Comparison of ENCODE assay signal across 1 cellular context in the genomic region with DNA sequence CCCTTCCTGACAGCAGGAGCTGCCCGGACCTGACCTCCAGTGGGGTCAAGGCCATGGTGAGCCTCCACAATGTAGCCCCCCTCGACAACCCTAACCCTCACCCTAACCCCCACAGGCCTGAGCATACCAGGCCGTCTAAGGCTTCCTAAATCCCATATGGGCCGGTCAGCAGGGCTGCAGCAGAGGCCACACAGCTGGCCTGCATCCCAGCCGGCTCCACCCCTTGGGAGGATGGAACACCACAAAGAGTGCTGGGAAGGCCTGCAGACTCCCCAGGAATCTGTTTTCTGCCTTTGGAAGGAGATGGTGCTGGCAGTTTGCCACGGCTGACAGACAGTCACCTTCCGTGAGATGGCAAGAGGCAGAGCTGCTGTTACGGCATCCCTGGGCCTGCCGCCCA.
TF ChIP-seq lines count a peak whose summit lies in the region.

No MANE protein-coding gene starts in this region.

TF ChIP-seq in SK-N-SH, 30 proteins besides CTCF, POLR2A, EP300 and RAD21 (continued from another document):
- peak; percentile 89 for TF ChIP-seq RCOR1 (IDR thresholded peaks at IDR 0.05; ENCODE audit: low read length)
